11 cellular contexts compared by ENCODE assay signal in genomic region chr7:964401-965231, GRCh38. TPM values are rescaled to one million over a fixed set of nuclear protein-coding genes. Genes with fewer than 3 reads are reported as not detected.
DNase-seq lines count a peak whose midpoint lies in the region; ATAC-seq, FAIRE-seq and TF ChIP-seq lines count a peak whose summit lies in the region.
"Had no signal": no experiment of that assay in that cellular context is flagged by ENCODE, and none has a peak within 500 bp of the region (broad histone marks: within the 10 kb centered on the region; RNA-seq: fewer than 3 reads in every experiment).

No MANE protein-coding gene starts in this region.

- DNase-seq in Right ventricle myocardium inferior (ENCODE audit: missing footprints), result no peak
- DNase-seq in cardiac septum (ENCODE audit: low spot score), result no peak
- DNase-seq in astrocyte (ENCODE audit: low read depth), result peak; percentile 47
- peak; percentile 78 for DNase-seq in kidney
- DNase-seq in testis, result peak; percentile 73

- no peak overlapping the region for H3K4me3 ChIP-seq in astrocyte (ENCODE audit: insufficient read depth, low read depth, low read length)
- no peak overlapping the region for H3K4me3 ChIP-seq in kidney (ENCODE audit: low read length in 2 of 2)
- no peak overlapping the region for H3K4me3 ChIP-seq in testis

- H3K4me2 ChIP-seq in astrocyte (ENCODE audit: low read length), result peak overlapping the region; percentile 12

- FAIRE-seq in astrocyte (lab: Jason Lieb, UNC), result no peak
- no peak for FAIRE-seq in kidney (lab: Jason Lieb, UNC)

- H3K27me3 ChIP-seq in astrocyte (ENCODE audit: insufficient read depth, low read length), result no peaks in the 10 kb centered on the region
- H3K27me3 ChIP-seq in testis, result no peaks in the 10 kb centered on the region

- H2AFZ ChIP-seq in astrocyte (ENCODE audit: low read depth, low read length), result no peak overlapping the region

- intact Hi-C loops in Right ventricle myocardium inferior (cut with DNase I) (loop anchor here (5.0 kb wide), 1 partner anchor 77 kb away; no protein-coding TSS in a partner anchor), cardiac septum (cut with DNase I) (no loop called here), kidney (cut with DNase I) (no loop called here), testis (cut with DNase I; ENCODE audit: low total_unique reads) (no loop called here)

- WGBS in testis, 2 donors, result 50 to 54% methylated on average over 27 of the region's 27 CpGs

- H3K79me2 ChIP-seq in astrocyte (ENCODE audit: insufficient read depth, low read length), result peaks cover 5% of the 10 kb centered on the region

- no peak overlapping the region for H3K4me3 Mint-ChIP-seq in astrocyte (ENCODE audit: unreplicated experiment)

- H3K36me3 Mint-ChIP-seq in astrocyte (ENCODE audit: low read depth, unreplicated experiment), result peaks cover 8% of the 10 kb centered on the region

- TF ChIP-seq CTCF in astrocyte (IDR thresholded peaks at IDR 0.05; ENCODE audit: insufficient read depth, low read depth, low read length), result peak; percentile 45
- no peak for TF ChIP-seq CTCF in kidney (IDR thresholded peaks at IDR 0.05; ENCODE audit: borderline replicate concordance, extremely low read depth, insufficient read depth)
- TF ChIP-seq CTCF in testis (IDR thresholded peaks at IDR 0.05), result peak in 1 of 3 experiments; percentile 9

- H3K27ac ChIP-seq in astrocyte (ENCODE audit: low read depth, low read length) (no peak overlapping the region), kidney (ENCODE audit: low read depth in 2 of 2, low read length in 2 of 2) (no peak overlapping the region), testis (peak overlapping the region in 1 of 2 donors; percentile 48)

- ATAC-seq in Right ventricle myocardium inferior (peak; percentile 64), HG03378 (IDR thresholded peaks at IDR 0.05; ENCODE audit: unreplicated experiment) (no peak), GM21825 (IDR thresholded peaks at IDR 0.05; ENCODE audit: unreplicated experiment) (no peak), GM19035 (IDR thresholded peaks at IDR 0.05; ENCODE audit: unreplicated experiment) (no peak)

- peaks cover 33% of the 10 kb centered on the region for H4K20me1 ChIP-seq in astrocyte (ENCODE audit: insufficient read depth, low read length)

- TF ChIP-seq POLR2A in testis (IDR thresholded peaks at IDR 0.05), result no peak

- H3K9ac ChIP-seq in astrocyte (ENCODE audit: low read length) (no peak overlapping the region), kidney (ENCODE audit: low read length in 2 of 2) (no peak overlapping the region)

- H3K4me1 ChIP-seq in astrocyte (ENCODE audit: insufficient read depth, low read length) (no peaks in the 10 kb centered on the region), kidney (ENCODE audit: control insufficient read depth in 1 of 2, insufficient read depth in 1 of 2, low read depth in 1 of 2, low read length in 2 of 2) (peaks cover 5 to 13% of the 10 kb centered on the region in 2 donors), testis (peaks cover 31% of the 10 kb centered on the region)

- H3K27ac Mint-ChIP-seq in astrocyte (ENCODE audit: unreplicated experiment), result no peak overlapping the region

- no peaks in the 10 kb centered on the region for H3K9me3 ChIP-seq in astrocyte (ENCODE audit: insufficient read depth, low read depth, low read length)
- H3K9me3 ChIP-seq in kidney (ENCODE audit: control insufficient read depth in 1 of 2, low read length in 2 of 2), result no peaks in the 10 kb centered on the region
- H3K9me3 ChIP-seq in testis, result no peaks in the 10 kb centered on the region

- peaks cover 13% of the 10 kb centered on the region for H3K36me3 ChIP-seq in astrocyte (ENCODE audit: insufficient read depth, low read length)
- peaks cover 6 to 14% of the 10 kb centered on the region in 2 donors for H3K36me3 ChIP-seq in kidney (ENCODE audit: control insufficient read depth in 1 of 2, insufficient read depth in 2 of 2, low read length in 2 of 2)
- H3K36me3 ChIP-seq in testis (ENCODE audit: low read depth, missing control alignments), result no peaks in the 10 kb centered on the region

- no peaks in the 10 kb centered on the region for H3K9me3 Mint-ChIP-seq in astrocyte (ENCODE audit: unreplicated experiment)
- H3K9me3 Mint-ChIP-seq: CD8-positive, alpha-beta memory T cell had no signal

- H3K27me3 Mint-ChIP-seq in astrocyte (ENCODE audit: low read depth, unreplicated experiment), result peaks cover 9% of the 10 kb centered on the region

- H3K4me1 Mint-ChIP-seq in astrocyte (ENCODE audit: low read depth, unreplicated experiment), result peaks cover 6% of the 10 kb centered on the region

RNA-seq across cellular contexts. Expression of gene ADAP1, which starts 10.1 kb away (rescaled TPM):
- total RNA-seq in Right ventricle myocardium inferior, result 10.0 TPM
- total RNA-seq in cardiac septum, result 12.5 TPM
- 4.7 and 4.8 TPM in 2 replicates for total RNA-seq in astrocyte
- 48.2 TPM for total RNA-seq in kidney
- 36.4 TPM for polyA plus RNA-seq in kidney (ENCODE audit: insufficient read depth, low read depth, low replicate concordance)
- total RNA-seq in testis, result 10 to 100 TPM in 1 of 2 donors, 1 to 10 TPM in 1; 6.1 to 10.9 TPM
- polyA plus RNA-seq in testis (ENCODE audit: insufficient read depth, low read depth, low replicate concordance), result 2.4 TPM

RNA-seq across cellular contexts. Expression of gene COX19, which starts 10.7 kb away (rescaled TPM):
- total RNA-seq in Right ventricle myocardium inferior (8.2 TPM), cardiac septum (7.3 TPM), astrocyte (13.4 and 13.8 TPM in 2 replicates), kidney (14.7 TPM), testis (10 to 100 TPM; 21.6 to 23.5 TPM)
- polyA plus RNA-seq in kidney (ENCODE audit: insufficient read depth, low read depth, low replicate concordance) (4.8 TPM), testis (ENCODE audit: insufficient read depth, low read depth, low replicate concordance) (8.8 TPM)

RNA-seq across cellular contexts. Expression of gene CYP2W1, which starts 18.4 kb away (rescaled TPM):
- not detected for total RNA-seq in Right ventricle myocardium inferior
- total RNA-seq in cardiac septum, result not detected
- not detected in 2 replicates for total RNA-seq in astrocyte
- 0.13 TPM for total RNA-seq in kidney
- polyA plus RNA-seq in kidney (ENCODE audit: insufficient read depth, low read depth, low replicate concordance), result 0.17 TPM
- 1 to 10 TPM in 1 of 2 donors, under 1 TPM in 1; 0.71 to 1.2 TPM for total RNA-seq in testis
- polyA plus RNA-seq in testis (ENCODE audit: insufficient read depth, low read depth, low replicate concordance), result 0.61 TPM
- total RNA-seq: CD8-positive, alpha-beta memory T cell; renal cortical epithelial cell; T-helper 2 cell treated with Interferon-gamma antibody and Interleukin-4, amounts not matched to agents 100 ng/mL and 5 ng/mL, for 36 hours had no signal
- polyA plus RNA-seq: CD8-positive, alpha-beta memory T cell had no signal

Comparison
In these comparisons a context has a peak if more than half of its experiments do, and no peak if none do; other contexts are left out.
1. DNase-seq: peak in astrocyte (single experiment), kidney (single experiment) and testis (single experiment); none in Right ventricle myocardium inferior (single experiment) and cardiac septum (single experiment).